ENCODE assay signal across 9 cellular contexts in the genomic region with DNA sequence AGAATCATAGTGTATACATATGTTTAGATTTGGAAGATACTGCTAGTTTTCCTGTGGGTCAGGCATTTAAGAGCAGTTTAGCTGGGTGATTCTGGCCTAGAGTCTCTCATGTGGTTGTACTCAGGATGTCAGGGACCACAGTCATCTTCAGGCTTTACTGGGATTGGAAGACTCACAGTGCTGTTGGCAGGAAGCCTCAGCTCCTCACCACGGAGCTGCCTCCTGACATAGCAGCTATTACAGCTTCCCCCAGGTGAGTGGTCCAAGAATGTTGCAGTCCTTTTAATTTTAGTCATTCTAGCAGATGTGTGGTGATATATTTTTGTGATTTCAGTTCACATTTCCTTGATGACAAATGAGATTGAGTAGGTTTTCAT. TPM values are rescaled to one million over a fixed set of nuclear protein-coding genes. Genes with fewer than 3 reads are reported as not detected.
DNase-seq lines count a peak whose midpoint lies in the region; ATAC-seq and TF ChIP-seq lines count a peak whose summit lies in the region.
"Had no signal": no experiment of that assay in that cellular context is flagged by ENCODE, and none has a peak within 500 bp of the region (broad histone marks: within the 10 kb centered on the region; RNA-seq: fewer than 3 reads in every experiment).

No MANE protein-coding gene starts in this region.

- no peak overlapping the region for H3K4me3 ChIP-seq in mammary epithelial cell (replicated peaks in 1 of 3; ENCODE audit: insufficient read depth in 1 of 3, low read depth in 2 of 3, low read length in 3 of 3)

- in situ Hi-C loops in mammary epithelial cell (cut with MboI; ENCODE audit: low sequenced_read_pairs in 2 of 2), result loop anchor here in 1 of 2 donors (10.0 kb wide), 1 partner anchor 160 kb away; no protein-coding TSS in a partner anchor

- no peaks in the 10 kb centered on the region for H4K20me1 ChIP-seq in mammary epithelial cell (ENCODE audit: insufficient read depth, low read length)

- dilution Hi-C loops in mammary epithelial cell (cut with HindIII; ENCODE audit: low sequenced_read_pairs), result no loop called here

- H2AFZ ChIP-seq in mammary epithelial cell (ENCODE audit: low read depth, low read length), result no peak overlapping the region

- no peaks in the 10 kb centered on the region for H3K9me3 Mint-ChIP-seq in activated T-cell treated with anti-CD3 and anti-CD28 coated beads, Interleukin-2, amount 50 U/mL, for 4 hours

- H3K27me3 Mint-ChIP-seq in activated T-cell treated with anti-CD3 and anti-CD28 coated beads, Interleukin-2, amount 50 U/mL, for 4 hours (ENCODE audit: low read depth), result no peaks in the 10 kb centered on the region

- H3K36me3 ChIP-seq in mammary epithelial cell (ENCODE audit: insufficient read depth, low read length), result no peaks in the 10 kb centered on the region

- no peak overlapping the region for H3K9ac ChIP-seq in mammary epithelial cell (ENCODE audit: insufficient read depth, low read length)

- BruUV-seq in mammary epithelial cell (replicated peaks; lab: Mats Ljungman, UMichigan), result no TSS peak

- no peak for TF ChIP-seq CTCF in mammary epithelial cell (conservative IDR thresholded peaks at IDR 0.05 in 1 of 2, IDR thresholded peaks at IDR 0.05 in 1 of 2; ENCODE audit: extremely low read depth in 1 of 2, insufficient read depth in 1 of 2, low read depth in 1 of 2, low read length in 2 of 2)

- peak; percentile 23 for DNase-seq in activated T-cell treated with anti-CD3 and anti-CD28 coated beads, Interleukin-2, amount 50 U/mL, for 4 hours
- DNase-seq in activated T-cell treated with anti-CD3 and anti-CD28 coated beads, Interleukin-2, amount 50 U/mL, for 1 hour, result no peak
- peak; percentile 60 for DNase-seq in NCI-H226
- DNase-seq in mammary epithelial cell, result peak; percentile 72
- peak; percentile 31 to 50 for DNase-seq in stimulated activated CD8-positive, alpha-beta memory T cell treated with anti-CD3 and anti-CD28 coated beads, Interleukin-15, amount 100 ng/mL, for 48 hours (ENCODE audit: low read depth in 2 of 2)
- no peak for DNase-seq in GOT3 (lab: John Stamatoyannopoulos, UW)

- CTCF ChIA-PET in mammary epithelial cell (lab: Charles Lee; ENCODE audit: low non-redundant PET), result no interaction called here

- no peak overlapping the region for H3K4me3 Mint-ChIP-seq in activated T-cell treated with anti-CD3 and anti-CD28 coated beads, Interleukin-2, amount 50 U/mL, for 4 hours

- 25% methylated on average over 1 of the region's 1 CpG for WGBS in mammary epithelial cell (ENCODE audit: low coverage, missing lambda C conversion rate)

- peaks cover 12% of the 10 kb centered on the region for H3K79me2 ChIP-seq in mammary epithelial cell (ENCODE audit: insufficient read depth, low read length)

- peaks cover 8% of the 10 kb centered on the region for H3K4me1 ChIP-seq in mammary epithelial cell (ENCODE audit: insufficient read depth, low read length)

- H3K27me3 ChIP-seq in mammary epithelial cell (ENCODE audit: insufficient read depth, low read length), result no peaks in the 10 kb centered on the region

- peaks cover 92% of the 10 kb centered on the region for H3K4me1 Mint-ChIP-seq in activated T-cell treated with anti-CD3 and anti-CD28 coated beads, Interleukin-2, amount 50 U/mL, for 4 hours (ENCODE audit: low read depth)

- intact Hi-C loops in mammary epithelial cell (cut with micrococcal nuclease), result no loop called here

- H3K36me3 Mint-ChIP-seq in activated T-cell treated with anti-CD3 and anti-CD28 coated beads, Interleukin-2, amount 50 U/mL, for 4 hours (ENCODE audit: insufficient read depth), result peaks cover 23% of the 10 kb centered on the region

- peak; percentile 76 to 81 for ATAC-seq in activated T-cell treated with anti-CD3 and anti-CD28 coated beads, Interleukin-2, amount 50 U/mL, for 4 hours
- ATAC-seq in GM19328 (IDR thresholded peaks at IDR 0.05; ENCODE audit: unreplicated experiment) (no peak), HG02970 (IDR thresholded peaks at IDR 0.05; ENCODE audit: low FRiP score, unreplicated experiment) (no peak)
- ATAC-seq: sciatic nerve had no signal

- peaks cover 2% of the 10 kb centered on the region for H3K9me3 ChIP-seq in mammary epithelial cell (replicated peaks; ENCODE audit: insufficient read depth, low read length)

- H3K4me2 ChIP-seq in mammary epithelial cell (ENCODE audit: insufficient read depth, low read depth, low read length), result no peak overlapping the region

- H3K27ac ChIP-seq in mammary epithelial cell (ENCODE audit: insufficient read depth, low read depth, low read length), result no peak overlapping the region

RNA-seq across cellular contexts. Expression of gene GPR18, which starts 16.9 kb away (rescaled TPM):
- 1 to 10 TPM; 3.3 to 4.0 (median 3.9) TPM for total RNA-seq in activated T-cell treated with anti-CD3 and anti-CD28 coated beads, Interleukin-2, amount 50 U/mL, for 4 hours
- not detected for total RNA-seq in mammary epithelial cell
- polyA plus RNA-seq in mammary epithelial cell, result not detected
- polyA minus RNA-seq in mammary epithelial cell, result not detected
- total RNA-seq: sciatic nerve had no signal

RNA-seq across cellular contexts. Expression of gene GPR183, which starts 32.1 kb away (rescaled TPM):
- total RNA-seq in activated T-cell treated with anti-CD3 and anti-CD28 coated beads, Interleukin-2, amount 50 U/mL, for 4 hours, result 10 to 100 TPM; 48.6 to 86.8 (median 65.7) TPM
- not detected for total RNA-seq in mammary epithelial cell
- not detected for polyA plus RNA-seq in mammary epithelial cell
- polyA minus RNA-seq in mammary epithelial cell, result not detected

Comparison
In these comparisons a context has a peak if more than half of its experiments do, and no peak if none do; other contexts are left out.
1. DNase-seq: peak in activated T-cell treated with anti-CD3 and anti-CD28 coated beads, Interleukin-2, amount 50 U/mL, for 4 hours (single experiment), NCI-H226 (single experiment), mammary epithelial cell (single experiment) and stimulated activated CD8-positive, alpha-beta memory T cell treated with anti-CD3 and anti-CD28 coated beads, Interleukin-15, amount 100 ng/mL, for 48 hours (2 of 2); none in activated T-cell treated with anti-CD3 and anti-CD28 coated beads, Interleukin-2, amount 50 U/mL, for 1 hour (single experiment) and GOT3 (single experiment).
2. ATAC-seq: peak in activated T-cell treated with anti-CD3 and anti-CD28 coated beads, Interleukin-2, amount 50 U/mL, for 4 hours (2 of 2); none in GM19328 (single experiment) and HG02970 (single experiment).
3. RNA of gene GPR18, which starts 16.9 kb away (total RNA-seq): 3.3 to 4.0 TPM in activated T-cell treated with anti-CD3 and anti-CD28 coated beads, Interleukin-2, amount 50 U/mL, for 4 hours; not detected in mammary epithelial cell; every median in the first group is over 4 times any median in the second.
4. RNA of gene GPR183, which starts 32.1 kb away (total RNA-seq): 48.6 to 86.8 TPM in activated T-cell treated with anti-CD3 and anti-CD28 coated beads, Interleukin-2, amount 50 U/mL, for 4 hours; not detected in mammary epithelial cell; every median in the first group is over 10 times any median in the second.